Comparison of ENCODE assay signal across 1 cellular context in the genomic region with DNA sequence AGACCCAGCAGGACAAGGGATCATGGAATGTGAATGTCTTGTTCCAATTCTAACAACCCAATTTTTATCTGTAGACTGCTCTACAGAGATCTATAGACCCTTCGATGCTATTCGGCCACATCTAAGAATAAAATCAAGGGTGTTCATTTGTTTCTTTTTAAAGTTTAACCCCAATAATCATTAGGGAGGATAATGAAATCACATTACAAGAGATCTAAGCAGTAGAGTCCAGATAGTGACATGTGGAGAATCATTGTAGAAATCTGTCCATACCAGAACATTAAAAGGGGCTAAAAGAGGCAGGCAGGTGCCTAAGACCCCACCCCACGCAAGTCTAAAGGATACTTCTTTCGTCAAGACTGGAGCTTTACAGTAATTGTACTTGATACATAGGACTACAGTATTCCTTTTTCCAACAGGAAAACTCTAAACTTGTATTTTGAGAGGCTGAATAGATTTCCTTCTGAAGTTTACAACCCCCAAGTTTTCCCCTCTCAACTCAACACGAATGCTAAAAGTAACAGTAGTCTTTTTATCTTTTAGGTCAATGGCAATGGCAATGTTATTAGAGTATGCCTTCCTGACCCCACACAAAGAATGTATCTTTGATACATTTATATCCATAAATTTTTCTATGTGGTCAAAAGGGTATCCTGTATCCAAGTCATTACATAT.
TF ChIP-seq lines count a peak whose summit lies in the region.

No MANE protein-coding gene starts in this region.

TF ChIP-seq in IMR-90, 13 proteins besides CTCF, POLR2A, EP300 and RAD21 (continued from another document):
- TF ChIP-seq ELK1 (IDR thresholded peaks at IDR 0.05; ENCODE audit: borderline replicate concordance, low read depth, low read length): no peak
